1 cellular context compared by ENCODE assay signal in genomic region chr2:11515441-11516071, GRCh38.
TF ChIP-seq lines count a peak whose summit lies in the region.

No MANE protein-coding gene starts in this region.

TF ChIP-seq in GM23338, 12 proteins besides CTCF, POLR2A, EP300 and RAD21 (continued from another document):
- TF ChIP-seq ETS1 (IDR thresholded peaks at IDR 0.05) (no peak), ZNF331 (CRISPR knock-in tag; IDR thresholded peaks at IDR 0.05; ENCODE audit: low read depth) (no peak)
